ENCODE assay signal across 12 cellular contexts in genomic region chr3:127457746-127458145, GRCh38.
"Had no signal": no experiment of that assay in that cellular context is flagged by ENCODE, and none has a peak within 500 bp of the region (broad histone marks: within the 10 kb centered on the region; RNA-seq: fewer than 3 reads in every experiment).

No MANE protein-coding gene starts in this region.

- ATAC-seq: SK-N-SH treated with all-trans-retinoic acid at 6 μM for 48 hours had no signal

- H3K36me3 ChIP-seq: brain microvascular endothelial cell, ovary, stomach, thyroid gland had no signal

- H3K36me3 Mint-ChIP-seq: activated naive CD4-positive, alpha-beta T cell treated with anti-CD3 and anti-CD28 coated beads, Interleukin-2, amount 50 U/mL, for 24 hours; memory B cell; WTC11 had no signal

- H3K4me3 ChIP-seq: ovary, thyroid gland had no signal

- H3K27me3 ChIP-seq: ovary had no signal

- DNase-seq: activated CD4-positive, alpha-beta T cell treated with anti-CD3 and anti-CD28 coated beads, Interleukin-2, amount 10 ng/mL, durations not matched to agents 7 days and 5 days; activated CD8-positive, alpha-beta memory T cell treated with anti-CD3 and anti-CD28 coated beads for 24 hours had no signal

- H3K27ac ChIP-seq: brain microvascular endothelial cell, thyroid gland had no signal

- H3K4me3 Mint-ChIP-seq: activated CD4-positive, alpha-beta T cell treated with anti-CD3 and anti-CD28 coated beads, Interleukin-2, amount 10 ng/mL, durations not matched to agents 7 days and 5 days; activated naive CD4-positive, alpha-beta T cell treated with anti-CD3 and anti-CD28 coated beads, Interleukin-2, amount 50 U/mL, for 24 hours; memory B cell had no signal

- H3K9me3 ChIP-seq: ovary, stomach, thyroid gland had no signal

- H3K9me3 Mint-ChIP-seq: activated CD4-positive, alpha-beta T cell treated with anti-CD3 and anti-CD28 coated beads, Interleukin-2, amount 10 ng/mL, durations not matched to agents 7 days and 5 days; activated naive CD4-positive, alpha-beta T cell treated with anti-CD3 and anti-CD28 coated beads, Interleukin-2, amount 50 U/mL, for 24 hours; activated T-helper 2 cell treated with anti-CD3 and anti-CD28 coated beads, Interferon-gamma antibody, Interleukin-2, Interleukin-4, amounts not matched to agents 10 μg/mL and 5 μg/mL and 100 μg/mL, durations not matched to agents 14 hours and 24 hours and 36 hours; memory B cell; nephron; WTC11 had no signal

- H3K27ac Mint-ChIP-seq: activated CD4-positive, alpha-beta T cell treated with anti-CD3 and anti-CD28 coated beads, Interleukin-2, amount 10 ng/mL, durations not matched to agents 7 days and 5 days; activated naive CD4-positive, alpha-beta T cell treated with anti-CD3 and anti-CD28 coated beads, Interleukin-2, amount 50 U/mL, for 24 hours; activated T-helper 2 cell treated with anti-CD3 and anti-CD28 coated beads, Interferon-gamma antibody, Interleukin-2, Interleukin-4, amounts not matched to agents 10 μg/mL and 5 μg/mL and 100 μg/mL, durations not matched to agents 14 hours and 24 hours and 36 hours; memory B cell; nephron; WTC11 had no signal
